ENCODE assay signal across 7 cellular contexts in the genomic region with DNA sequence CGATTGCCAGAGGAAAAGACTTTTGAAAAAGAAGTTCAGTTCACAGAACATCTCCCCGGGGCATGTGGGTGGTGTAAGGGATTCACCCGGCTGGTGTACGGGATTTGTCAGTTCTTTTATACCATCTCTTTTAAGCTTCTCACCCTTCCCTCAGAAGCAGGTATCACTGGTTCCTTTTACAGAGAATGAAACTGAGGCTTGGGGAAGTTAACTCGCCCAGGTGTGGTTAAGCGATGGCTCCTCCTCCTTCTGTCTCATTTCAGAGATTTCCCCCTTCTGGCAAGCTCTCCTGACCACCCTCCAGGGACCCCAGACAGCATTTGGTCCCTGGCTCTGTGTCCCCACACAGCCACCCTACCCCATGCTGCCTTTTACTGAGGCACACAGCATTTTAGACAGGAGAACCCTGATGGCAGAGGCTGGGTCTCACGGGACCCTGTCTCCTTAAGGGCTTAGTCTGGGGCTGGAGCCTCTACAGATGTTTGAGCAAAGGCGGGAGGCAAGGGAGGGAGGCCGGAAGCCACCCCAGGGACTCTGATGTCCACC. TPM values are rescaled to one million over a fixed set of nuclear protein-coding genes. Genes with fewer than 3 reads are reported as not detected.
A peak's percentile ranks its signal among the peaks of the same experiment; 100 is the strongest.
DNase-seq lines count a peak whose midpoint lies in the region; ATAC-seq and TF ChIP-seq lines count a peak whose summit lies in the region.

No MANE protein-coding gene starts in this region.

- H3K4me1 Mint-ChIP-seq in activated T-helper 17 cell treated with anti-CD3 and anti-CD28 coated beads, Interleukin-2, amount 50 U/mL, for 72 hours, result peaks cover 42% of the 10 kb centered on the region
- peaks cover 39% of the 10 kb centered on the region for H3K4me1 Mint-ChIP-seq in neural crest cell

- peak overlapping the region; percentile 99 for H3K27ac Mint-ChIP-seq in activated T-helper 17 cell treated with anti-CD3 and anti-CD28 coated beads, Interleukin-2, amount 50 U/mL, for 72 hours
- H3K27ac Mint-ChIP-seq in neural crest cell (ENCODE audit: unreplicated experiment), result peak overlapping the region; percentile 92

- H3K4me3 Mint-ChIP-seq in activated T-helper 17 cell treated with anti-CD3 and anti-CD28 coated beads, Interleukin-2, amount 50 U/mL, for 72 hours, result peak overlapping the region; percentile 82
- H3K4me3 Mint-ChIP-seq in neural crest cell, result peak overlapping the region; percentile 80

- in situ Hi-C loops in KBM-7 (cut with MboI; ENCODE audit: low pct_unique_long_range_greater_than_20kb, low sequenced_read_pairs), result no loop called here

- no peaks in the 10 kb centered on the region for H3K27me3 Mint-ChIP-seq in activated T-helper 17 cell treated with anti-CD3 and anti-CD28 coated beads, Interleukin-2, amount 50 U/mL, for 72 hours
- H3K27me3 Mint-ChIP-seq in neural crest cell (ENCODE audit: low read depth), result peaks cover 11% of the 10 kb centered on the region

- H3K9me3 Mint-ChIP-seq in activated T-helper 17 cell treated with anti-CD3 and anti-CD28 coated beads, Interleukin-2, amount 50 U/mL, for 72 hours, result no peaks in the 10 kb centered on the region
- H3K9me3 Mint-ChIP-seq in neural crest cell, result no peaks in the 10 kb centered on the region

- peak; percentile 28 for ATAC-seq in GM19452 (IDR thresholded peaks at IDR 0.05; ENCODE audit: unreplicated experiment)
- ATAC-seq in HG03432 (IDR thresholded peaks at IDR 0.05; ENCODE audit: unreplicated experiment), result peak; percentile 27
- peak; percentile 27 for ATAC-seq in activated T-helper 17 cell treated with anti-CD3 and anti-CD28 coated beads, Interleukin-2, amount 50 U/mL, for 72 hours (replicated peaks)

- peaks cover 82% of the 10 kb centered on the region for H3K36me3 Mint-ChIP-seq in activated T-helper 17 cell treated with anti-CD3 and anti-CD28 coated beads, Interleukin-2, amount 50 U/mL, for 72 hours (ENCODE audit: low read depth)
- peaks cover 2% of the 10 kb centered on the region for H3K36me3 Mint-ChIP-seq in neural crest cell (ENCODE audit: low read depth)

- DNase-seq in neural crest cell (ENCODE audit: low read depth, low spot score), result no peak
- DNase-seq in NOMO-1 treated with dmso at 0.1 percent for 144 hours (lab: John Stamatoyannopoulos, UW; ENCODE audit: unreplicated experiment), result no peak
- DNase-seq in NCI-H128 (lab: John Stamatoyannopoulos, UW; ENCODE audit: unreplicated experiment), result no peak
- DNase-seq in KBM-7, result no peak

- TF ChIP-seq CTCF in neural crest cell (conservative IDR thresholded peaks at IDR 0.05), result no peak

RNA-seq across cellular contexts. Expression of a gene that starts 2.8 kb away (rescaled TPM):
- 100 to 1,000 TPM in 1 of 2 donors, 10 to 100 TPM in 1; 75.4 to 219 TPM for total RNA-seq in activated T-helper 17 cell treated with anti-CD3 and anti-CD28 coated beads, Interleukin-2, amount 50 U/mL, for 72 hours
- 38.3 and 40.3 TPM in 2 replicates for total RNA-seq in neural crest cell
